ENCODE assay signal across 17 cellular contexts in the genomic region with DNA sequence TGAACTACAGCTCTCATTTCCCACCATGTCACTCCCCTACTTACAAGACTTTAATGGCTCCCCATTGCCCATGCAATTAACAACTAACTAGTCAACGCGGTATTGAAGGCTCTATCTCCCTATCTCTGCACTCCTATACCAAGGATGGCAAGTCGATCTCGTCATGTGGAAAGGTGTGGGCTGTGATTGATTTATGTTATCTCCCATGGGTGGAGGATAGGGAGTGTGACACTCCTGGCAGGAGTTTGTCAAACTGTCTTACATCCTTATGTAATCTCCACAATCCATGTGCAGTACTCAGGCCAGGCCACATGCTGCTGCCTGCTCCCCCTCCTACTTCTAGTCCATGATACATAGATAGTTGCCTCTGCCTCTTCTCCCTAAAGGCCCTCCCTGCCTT. TPM values are rescaled to one million over a fixed set of nuclear protein-coding genes. Genes with fewer than 3 reads are reported as not detected.
DNase-seq lines count a peak whose midpoint lies in the region; ATAC-seq and TF ChIP-seq lines count a peak whose summit lies in the region.
"Had no signal": no experiment of that assay in that cellular context is flagged by ENCODE, and none has a peak within 500 bp of the region (broad histone marks: within the 10 kb centered on the region; RNA-seq: fewer than 3 reads in every experiment).

No MANE protein-coding gene starts in this region.

- ATAC-seq in GM19395 (IDR thresholded peaks at IDR 0.05; ENCODE audit: unreplicated experiment) (no peak), GM18873 (IDR thresholded peaks at IDR 0.05; ENCODE audit: low FRiP score, unreplicated experiment) (no peak)
- ATAC-seq: CD8-positive, alpha-beta T cell had no signal

- no peaks in the 10 kb centered on the region for H3K9me3 ChIP-seq in HEK293 (ENCODE audit: control insufficient read depth, insufficient read depth, low read depth, low read length)
- H3K9me3 ChIP-seq: Caco-2 had no signal

- H3K4me3 ChIP-seq in HEK293 (ENCODE audit: low read depth, low read length): no peak overlapping the region
- H3K4me3 ChIP-seq: BLaER1, GM23248 had no signal

- POLR2A ChIA-PET in HEK293 (lab: Yijun Ruan, JAX): no interaction called here

- no peak for TF ChIP-seq CTCF in HEK293 (tag by site-specific recombination; IDR thresholded peaks at IDR 0.05)

- no peaks in the 10 kb centered on the region for H3K4me1 ChIP-seq in HEK293 (ENCODE audit: control insufficient read depth, insufficient read depth, low read length)
- H3K4me1 ChIP-seq: Caco-2 had no signal

- DNase-seq in mucosa of gallbladder (ENCODE audit: low spot score) (peak; percentile 22), putamen (ENCODE audit: low spot score) (peak; percentile 67), GM19240 (ENCODE audit: insufficient read length, low spot score) (no peak)
- DNase-seq: Caco-2; CD4-positive, CD25-positive, alpha-beta regulatory T cell; CD8-positive, alpha-beta T cell; DMS153; DND-41; GM23248; H7; HCEC 1CT had no signal

- H3K36me3 ChIP-seq in HEK293 (ENCODE audit: control insufficient read depth in 2 of 2, insufficient read depth in 1 of 2, low read length in 2 of 2): no peaks in the 10 kb centered on the region
- H3K36me3 ChIP-seq: BLaER1 had no signal

- CTCF ChIA-PET in HEK293 (lab: Yijun Ruan, JAX): interaction anchor here (0.7 to 1.2 kb wide), 2 partner anchors 603 to 1127 kb away, joined by 3 to 4 read pairs; no protein-coding TSS in a partner anchor

- no peak overlapping the region for H3K27ac ChIP-seq in HEK293 (ENCODE audit: extremely low read depth, low read depth, low read length)
- H3K27ac ChIP-seq: 22Rv1, BLaER1, C4-2B, GM23248 had no signal

TF ChIP-seq in HEK293, 187 proteins besides CTCF, POLR2A, EP300 and RAD21:
- TF ChIP-seq ZBTB17 (tag by site-specific recombination; IDR thresholded peaks at IDR 0.05) (peak; percentile 41; the same call in 1 of the 2 replicates), ZNF416 (tag by site-specific recombination; IDR thresholded peaks at IDR 0.05) (no peak)
TF ChIP-seq in HEK293: peak in this region for 1.

RNA-seq across cellular contexts. Expression of a gene that starts 3.2 kb away (rescaled TPM):
- total RNA-seq in mucosa of gallbladder: 33.0 TPM
